ENCODE assay signal across 8 cellular contexts in genomic region chr2:73828389-73828817, GRCh38. TPM values are rescaled to one million over a fixed set of nuclear protein-coding genes. Genes with fewer than 3 reads are reported as not detected.
DNase-seq lines count a peak whose midpoint lies in the region; ATAC-seq and TF ChIP-seq lines count a peak whose summit lies in the region.

No MANE protein-coding gene starts in this region.

- peaks cover 27% of the 10 kb centered on the region for H3K4me1 ChIP-seq in HAP-1

- peak overlapping the region in 19 of 21 experiments; percentile 66 to 99 (median 95) for H3K27ac ChIP-seq in skin epidermis

- peaks cover 15% of the 10 kb centered on the region for H3K36me3 ChIP-seq in HAP-1 (replicated peaks)

- no peak for TF ChIP-seq CTCF in WTC11 (IDR thresholded peaks at IDR 0.05)
- TF ChIP-seq CTCF in glutamatergic neuron (IDR thresholded peaks at IDR 0.05; ENCODE audit: partially characterized antibody, unreplicated experiment), result no peak

- H3K9me3 Mint-ChIP-seq in WTC11 (peaks cover 12% of the 10 kb centered on the region), glutamatergic neuron (ENCODE audit: unreplicated experiment) (peaks cover 2% of the 10 kb centered on the region)

- CTCF ChIA-PET in WTC11 (lab: Charles Lee), result interaction anchor here (0.6 to 3.0 kb wide), 13 partner anchors 11 to 563 kb away, joined by 3 to 20 read pairs (median 4); partner anchors contain the start of genes BOLA3, MOB1A and TPRKB

- in situ Hi-C loops in HAP-1 (cut with MboI; ENCODE audit: low sequenced_read_pairs), result loop anchor here (10.0 kb wide), 1 partner anchor 326 kb away; no protein-coding TSS in a partner anchor

- POLR2A ChIA-PET in WTC11 (lab: Charles Lee), result interaction anchor here (0.6 to 1.0 kb wide), 3 partner anchors 30 to 292 kb away, joined by 3 to 4 read pairs (median 3); partner anchors contain the start of gene DUSP11

- ATAC-seq in WTC11 (no peak), GM19023 (IDR thresholded peaks at IDR 0.05; ENCODE audit: unreplicated experiment) (no peak), GM21576 (IDR thresholded peaks at IDR 0.05; ENCODE audit: unreplicated experiment) (no peak)

- H3K27ac Mint-ChIP-seq in WTC11 (peak overlapping the region; percentile 91), glutamatergic neuron (ENCODE audit: unreplicated experiment) (peak overlapping the region; percentile 23)

- H3K27me3 Mint-ChIP-seq in WTC11 (ENCODE audit: low read depth) (peaks cover 27% of the 10 kb centered on the region), glutamatergic neuron (ENCODE audit: unreplicated experiment) (peaks cover 1% of the 10 kb centered on the region)

- H3K9me3 ChIP-seq in HAP-1, result no peaks in the 10 kb centered on the region

- DNase-seq in HAP-1 (ENCODE audit: low spot score in 2 of 2) (no peak), WTC11 (ENCODE audit: low spot score) (no peak), glutamatergic neuron (no peak), HUDEP-2 (lab: John Stamatoyannopoulos, UW; ENCODE audit: unreplicated experiment in 76 of 76) (no peak)
- no peak for DNase-seq in activated CD8-positive, alpha-beta memory T cell treated with anti-CD3 and anti-CD28 coated beads for 24 hours

- 0 out of 2 replicates have a peak, but pooled peaks cover 3% of the 10 kb centered on the region for H3K27me3 ChIP-seq in HAP-1 (ENCODE audit: low read depth)

- H3K36me3 Mint-ChIP-seq in WTC11 (peaks cover 16% of the 10 kb centered on the region), glutamatergic neuron (ENCODE audit: unreplicated experiment) (no peaks in the 10 kb centered on the region)

- H3K4me1 Mint-ChIP-seq in WTC11, result peaks cover 17% of the 10 kb centered on the region
- H3K4me1 Mint-ChIP-seq in glutamatergic neuron (ENCODE audit: low read depth, unreplicated experiment), result peaks cover 9% of the 10 kb centered on the region

- H3K4me3 ChIP-seq in HAP-1, result peak overlapping the region; percentile 85
- peak overlapping the region; percentile 65 to 87 (median 74) for H3K4me3 ChIP-seq in skin epidermis

- peak overlapping the region; percentile 94 for H3K4me3 Mint-ChIP-seq in WTC11
- H3K4me3 Mint-ChIP-seq in glutamatergic neuron (ENCODE audit: unreplicated experiment), result peak overlapping the region; percentile 88

TF ChIP-seq in WTC11, 78 proteins besides CTCF, POLR2A, EP300 and RAD21:
- TF ChIP-seq CREM (CRISPR knock-in tag; IDR thresholded peaks at IDR 0.05), result no peak
- no peak for TF ChIP-seq E2F1 (CRISPR knock-in tag; IDR thresholded peaks at IDR 0.05)
- no peak for TF ChIP-seq OVOL2 (CRISPR knock-in tag; IDR thresholded peaks at IDR 0.05; ENCODE audit: borderline replicate concordance)
- no peak for TF ChIP-seq FOXP1 (CRISPR knock-in tag; IDR thresholded peaks at IDR 0.05; ENCODE audit: borderline replicate concordance)
- TF ChIP-seq RELA (CRISPR knock-in tag; IDR thresholded peaks at IDR 0.05; ENCODE audit: borderline replicate concordance), result no peak
- TF ChIP-seq MXD4 (CRISPR knock-in tag; IDR thresholded peaks at IDR 0.05; ENCODE audit: borderline replicate concordance), result no peak
- TF ChIP-seq ATF1 (CRISPR knock-in tag; IDR thresholded peaks at IDR 0.05), result no peak
- TF ChIP-seq ZNF263 (CRISPR knock-in tag; IDR thresholded peaks at IDR 0.05; ENCODE audit: low read depth), result no peak
- no peak for TF ChIP-seq ETV6 (CRISPR knock-in tag; IDR thresholded peaks at IDR 0.05)
- TF ChIP-seq ZNF416 (CRISPR knock-in tag; IDR thresholded peaks at IDR 0.05), result no peak
- TF ChIP-seq AFF4 (CRISPR knock-in tag; IDR thresholded peaks at IDR 0.05; ENCODE audit: borderline replicate concordance), result no peak
- TF ChIP-seq PREB (CRISPR knock-in tag; IDR thresholded peaks at IDR 0.05; ENCODE audit: borderline replicate concordance), result no peak

RNA-seq across cellular contexts. Expression of gene STAMBP, which starts 0.4 kb away (rescaled TPM):
- total RNA-seq in WTC11 (2021) (34.4 to 40.9 TPM (median 35.2 TPM) in 3 replicates), glutamatergic neuron (ENCODE audit: unreplicated experiment) (48.9 TPM)

RNA-seq across cellular contexts. Expression of gene C2orf78, which starts 44.4 kb away (rescaled TPM):
- total RNA-seq in WTC11 (2021) (0.21 to 0.39 TPM (median 0.37 TPM) in 3 replicates), glutamatergic neuron (ENCODE audit: unreplicated experiment) (not detected)

RNA-seq across cellular contexts. Expression of gene DUSP11, which starts 48.5 kb away (rescaled TPM):
- total RNA-seq in WTC11 (2021) (14.6 to 16.8 TPM (median 15.1 TPM) in 3 replicates), glutamatergic neuron (ENCODE audit: unreplicated experiment) (20.8 TPM)
